In the genomic region with DNA sequence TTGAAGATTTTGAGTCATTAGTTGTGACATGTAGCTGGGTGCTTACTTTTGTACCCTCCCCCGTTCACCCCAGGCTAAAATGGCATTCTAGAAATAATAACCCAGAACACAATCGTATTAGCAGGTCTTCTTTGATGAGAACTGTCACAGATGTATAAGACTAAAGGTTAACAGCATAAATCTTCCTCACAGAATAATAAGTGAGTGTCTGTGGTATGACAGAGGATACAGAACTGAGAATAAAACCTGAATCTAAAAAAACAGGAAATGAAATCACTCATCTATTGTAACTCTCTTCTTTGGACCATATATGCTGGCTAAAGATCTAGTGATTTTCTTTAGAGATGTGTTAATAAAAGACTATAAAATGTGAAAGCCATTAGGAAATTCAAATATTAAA, we compare ENCODE assay signal across 17 cellular contexts.
DNase-seq lines count a peak whose midpoint lies in the region; ATAC-seq, FAIRE-seq and TF ChIP-seq lines count a peak whose summit lies in the region.
"Had no signal": no experiment of that assay in that cellular context is flagged by ENCODE, and none has a peak within 500 bp of the region (broad histone marks: within the 10 kb centered on the region; RNA-seq: fewer than 3 reads in every experiment).

No MANE protein-coding gene starts in this region.

- TF ChIP-seq POLR2A in GM12891 (IDR thresholded peaks at IDR 0.05; ENCODE audit: low read depth, low read length) (no peak), erythroblast (IDR thresholded peaks at IDR 0.05; ENCODE audit: low read length) (no peak)

- ATAC-seq in GM19455 (IDR thresholded peaks at IDR 0.05; ENCODE audit: unreplicated experiment): peak; percentile 72
- ATAC-seq in HG03039 (IDR thresholded peaks at IDR 0.05; ENCODE audit: unreplicated experiment): peak; percentile 61

- no peak for DNase-seq in GM12891 (ENCODE audit: insufficient read length, low spot score)
- peak; percentile 61 for DNase-seq in MV-4-11 (lab: John Stamatoyannopoulos, UW)
- no peak for DNase-seq in erythroblast (lab: John Stamatoyannopoulos, UW)
- DNase-seq in epidermal melanocyte (ENCODE audit: insufficient read length, low spot score): no peak
- DNase-seq in AG08395 (ENCODE audit: low spot score): no peak
- no peak for DNase-seq in GDM1 (lab: John Stamatoyannopoulos, UW)
- DNase-seq: ACHN; activated naive CD4-positive, alpha-beta T cell treated with anti-CD3 and anti-CD28 coated beads, Interleukin-2, amount 50 U/mL, for 16 hours; KG1; NCI-H2029; NCI-H774; SJCRH30; stimulated activated CD8-positive, alpha-beta memory T cell treated with anti-CD3 and anti-CD28 coated beads, Interleukin-4, amount 100 ng/mL, for 48 hours had no signal

- FAIRE-seq in GM12891 (lab: Jason Lieb, UNC): no peak
- FAIRE-seq: D721Med, islet of Langerhans had no signal

TF ChIP-seq in GM12891, 5 proteins besides CTCF, POLR2A, EP300 and RAD21:
- TF ChIP-seq PAX5 (IDR thresholded peaks at IDR 0.05; ENCODE audit: insufficient read depth, low read length, severe bottlenecking) (no peak), TAF1 (IDR thresholded peaks at IDR 0.05; ENCODE audit: low read depth, low read length) (no peak), POLR2AphosphoS5 (IDR thresholded peaks at IDR 0.05; ENCODE audit: low read depth, low read length) (no peak), SPI1 (IDR thresholded peaks at IDR 0.05; ENCODE audit: low read depth, low read length) (peak; percentile 73), POU2F2 (IDR thresholded peaks at IDR 0.05; ENCODE audit: low read depth, low read length) (no peak)
